1 cellular context compared by ENCODE assay signal in genomic region chr12:54421175-54421872, GRCh38.
A peak's percentile ranks its signal among the peaks of the same experiment; 100 is the strongest.
TF ChIP-seq lines count a peak whose summit lies in the region.

No MANE protein-coding gene starts in this region.

TF ChIP-seq in endothelial cell of umbilical vein, 7 proteins besides CTCF, POLR2A, EP300 and RAD21:
- TF ChIP-seq POLR2AphosphoS5 (IDR thresholded peaks at IDR 0.05; ENCODE audit: insufficient read depth, low read depth, low read length) (peak; percentile 36), GATA2 (IDR thresholded peaks at IDR 0.05; ENCODE audit: insufficient read depth, insufficient read length, low read depth, low read length) (peak; percentile 38), EZH2 (IDR thresholded peaks at IDR 0.05; ENCODE audit: borderline replicate concordance, low read depth, low read length, severe bottlenecking) (no peak), JUN (IDR thresholded peaks at IDR 0.05; ENCODE audit: borderline replicate concordance, insufficient read depth, insufficient read length, low read depth) (no peak), MAX (IDR thresholded peaks at IDR 0.05; ENCODE audit: insufficient read depth, insufficient read length) (no peak), MYC (IDR thresholded peaks at IDR 0.05; ENCODE audit: low read depth, low read length) (no peak), FOS (IDR thresholded peaks at IDR 0.05; ENCODE audit: borderline replicate concordance, insufficient read depth, low read length) (peak; percentile 58)
